In the genomic region with DNA sequence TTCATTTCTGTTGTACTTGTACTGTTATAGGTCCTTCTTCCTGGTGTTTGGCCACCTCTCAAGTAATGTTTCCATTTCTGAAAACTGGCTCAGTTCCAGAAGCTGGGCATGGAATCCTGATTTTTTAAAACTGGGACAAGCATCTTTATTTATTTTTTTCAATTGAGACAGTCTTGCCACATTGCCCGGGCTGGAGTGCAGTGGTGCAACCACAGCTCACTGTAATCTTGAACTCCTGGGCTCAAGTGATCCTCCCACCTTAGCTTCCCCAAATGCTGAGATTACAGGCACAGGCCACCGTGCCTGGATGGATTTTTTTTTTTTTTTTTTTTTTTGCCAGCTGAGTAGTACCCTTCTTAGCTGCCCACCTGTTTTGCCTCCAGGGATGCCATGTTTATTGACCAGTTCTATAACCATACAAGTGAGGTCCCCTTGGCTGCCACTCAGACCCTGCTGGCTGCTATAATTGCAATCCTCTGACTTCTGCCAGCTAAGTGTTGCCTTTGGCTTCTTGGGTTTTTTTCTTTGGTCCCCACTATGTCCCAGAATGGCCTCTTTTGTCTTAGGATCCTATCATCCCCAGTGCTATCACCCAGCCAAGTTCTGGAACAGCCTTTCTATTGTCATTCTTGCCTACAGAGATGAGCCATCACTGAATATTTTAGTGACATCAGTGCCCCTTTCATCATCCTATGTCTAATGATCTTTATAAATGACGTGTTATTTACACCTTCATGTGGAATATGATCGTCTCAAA, we compare ENCODE assay signal across 12 cellular contexts. TPM values are rescaled to one million over a fixed set of nuclear protein-coding genes. Genes with fewer than 3 reads are reported as not detected.
DNase-seq lines count a peak whose midpoint lies in the region; ATAC-seq and TF ChIP-seq lines count a peak whose summit lies in the region.
"Had no signal": no experiment of that assay in that cellular context is flagged by ENCODE, and none has a peak within 500 bp of the region (broad histone marks: within the 10 kb centered on the region; RNA-seq: fewer than 3 reads in every experiment).

No MANE protein-coding gene starts in this region.

- no peaks in the 10 kb centered on the region for H3K27me3 Mint-ChIP-seq in IgD-negative memory B cell
- H3K27me3 Mint-ChIP-seq: activated B cell treated with CpG ODN at 0.5 μM for 24 hours; activated naive CD8-positive, alpha-beta T cell treated with anti-CD3 and anti-CD28 coated beads, Interleukin-2, amount 10 ng/mL, durations not matched to agents 7 days and 5 days; CD4-positive, CD25-positive, alpha-beta regulatory T cell had no signal

- H3K36me3 Mint-ChIP-seq in IgD-negative memory B cell = peaks cover 4% of the 10 kb centered on the region

- H3K9me3 Mint-ChIP-seq in IgD-negative memory B cell = no peaks in the 10 kb centered on the region
- H3K9me3 Mint-ChIP-seq: activated B cell treated with CpG ODN at 0.5 μM for 24 hours; activated naive CD8-positive, alpha-beta T cell treated with anti-CD3 and anti-CD28 coated beads, Interleukin-2, amount 10 ng/mL, durations not matched to agents 7 days and 5 days; CD4-positive, CD25-positive, alpha-beta regulatory T cell had no signal

- peak overlapping the region; percentile 52 for H3K4me2 ChIP-seq in skeletal muscle satellite cell (ENCODE audit: low read length)

- peaks cover 13 to 21% (median 17%) of the 10 kb centered on the region in 3 donors for H3K4me1 Mint-ChIP-seq in IgD-negative memory B cell

- peak in 4 of 7 donors; percentile 31 to 66 (median 54) for DNase-seq in adrenal gland
- DNase-seq in inferior parietal cortex (ENCODE audit: extremely low spot score) = peak; percentile 69
- DNase-seq in NCI-H82 treated with DMSO at 0.1 percent for 48 hours (lab: John Stamatoyannopoulos, UW; ENCODE audit: unreplicated experiment) = no peak
- DNase-seq: activated B cell treated with CpG ODN at 0.5 μM for 24 hours; activated naive CD8-positive, alpha-beta T cell treated with anti-CD3 and anti-CD28 coated beads, Interleukin-2, amount 10 ng/mL, durations not matched to agents 7 days and 5 days; CD4-positive, CD25-positive, alpha-beta regulatory T cell; NCI-H2171 treated with DMSO at 0.1 percent for 48 hours; stimulated activated naive CD4-positive, alpha-beta T cell had no signal

- no peak overlapping the region for H3K9ac ChIP-seq in skeletal muscle satellite cell (ENCODE audit: low read depth, low read length)

- peaks cover 47 to 48% of the 10 kb centered on the region in 2 donors for H3K4me1 ChIP-seq in adrenal gland (replicated peaks in 1 of 2)
- H3K4me1 ChIP-seq in skeletal muscle satellite cell (ENCODE audit: control insufficient read depth, insufficient read depth, low read length) = peaks cover 40% of the 10 kb centered on the region

- H3K27ac ChIP-seq in adrenal gland = peak overlapping the region in 4 of 5 donors; percentile 27 to 89 (median 59)

- H3K4me3 Mint-ChIP-seq in IgD-negative memory B cell = peak overlapping the region in 1 of 4 donors; percentile 95
- H3K4me3 Mint-ChIP-seq: activated naive CD8-positive, alpha-beta T cell treated with anti-CD3 and anti-CD28 coated beads, Interleukin-2, amount 10 ng/mL, durations not matched to agents 7 days and 5 days had no signal

- TF ChIP-seq POLR2A in adrenal gland (IDR thresholded peaks at IDR 0.05) = no peak

- no peaks in the 10 kb centered on the region for H3K36me3 ChIP-seq in adrenal gland (replicated peaks in 1 of 2)
- no peaks in the 10 kb centered on the region for H3K36me3 ChIP-seq in skeletal muscle satellite cell (ENCODE audit: insufficient read depth, low read length)

- no peak overlapping the region for H3K4me3 ChIP-seq in adrenal gland
- H3K4me3 ChIP-seq in skeletal muscle satellite cell (ENCODE audit: low read length) = no peak overlapping the region

- TF ChIP-seq CTCF in adrenal gland (IDR thresholded peaks at IDR 0.05) = no peak

- peak overlapping the region in 2 of 3 donors; percentile 18 to 53 for H3K27ac Mint-ChIP-seq in IgD-negative memory B cell
- H3K27ac Mint-ChIP-seq: activated B cell treated with CpG ODN at 0.5 μM for 24 hours; activated naive CD8-positive, alpha-beta T cell treated with anti-CD3 and anti-CD28 coated beads, Interleukin-2, amount 10 ng/mL, durations not matched to agents 7 days and 5 days had no signal

- WGBS in adrenal gland, 4 donors = 48 to 67% (median 58%) methylated on average over 4 of the region's 4 CpGs

- no peak for ATAC-seq in GM19463 (IDR thresholded peaks at IDR 0.05; ENCODE audit: unreplicated experiment)
- no peak for ATAC-seq in HG03039 (IDR thresholded peaks at IDR 0.05; ENCODE audit: unreplicated experiment)

- H3K9me3 ChIP-seq in adrenal gland (replicated peaks in 1 of 3) (no peaks in the 10 kb centered on the region), skeletal muscle satellite cell (replicated peaks; ENCODE audit: low read length) (no peaks in the 10 kb centered on the region)

- intact Hi-C loops in adrenal gland (cut with DNase I) = no loop called here

- no peaks in the 10 kb centered on the region for H3K27me3 ChIP-seq in adrenal gland
- no peaks in the 10 kb centered on the region for H3K27me3 ChIP-seq in skeletal muscle satellite cell (ENCODE audit: control insufficient read depth, insufficient read depth, low read length)

RNA-seq across cellular contexts. Expression of gene DIP2A, which starts 3.9 kb away (rescaled TPM):
- 7.6 TPM for polyA plus RNA-seq in IgD-negative memory B cell
- total RNA-seq in adrenal gland = 10 to 100 TPM; 22.0 to 60.3 (median 35.4) TPM
- 10 to 100 TPM; 26.2 to 61.7 (median 45.5) TPM for polyA plus RNA-seq in adrenal gland
- 25.8 and 26.9 TPM in 2 replicates for total RNA-seq in skeletal muscle satellite cell (2012; rRNA removed)
